1 cellular context compared by ENCODE assay signal in genomic region chr2:240295256-240296103, GRCh38.
TF ChIP-seq lines count a peak whose summit lies in the region.

No MANE protein-coding gene starts in this region.

TF ChIP-seq in HepG2, 621 proteins besides CTCF, POLR2A, EP300 and RAD21 (continued from another document):
- TF ChIP-seq THAP9 (CRISPR knock-in tag; IDR thresholded peaks at IDR 0.05; ENCODE audit: borderline replicate concordance), result no peak
TF ChIP-seq in HepG2: peak in this region for 2.
